1 cellular context compared by ENCODE assay signal in the genomic region with DNA sequence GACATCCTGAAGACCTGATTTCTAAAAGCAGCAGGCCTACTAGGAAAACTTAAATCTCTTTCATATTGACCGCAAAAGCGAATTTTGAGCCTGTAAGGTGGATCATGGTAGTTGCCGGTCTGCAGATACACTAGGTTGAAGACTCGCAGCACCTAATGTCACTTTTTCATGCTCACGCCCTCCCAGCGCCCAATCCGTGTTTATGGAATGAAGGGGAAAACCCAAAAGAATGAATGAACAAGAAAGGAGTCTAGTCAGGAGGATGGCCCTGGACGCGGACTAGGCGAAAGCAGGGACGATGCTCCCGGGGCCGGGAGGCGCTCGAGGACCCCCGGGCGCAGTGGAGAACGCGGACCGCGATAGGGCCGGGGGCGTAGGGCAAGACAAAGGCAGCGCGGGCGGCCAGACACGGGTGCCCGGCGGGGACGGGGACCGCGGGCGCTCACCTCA.
TF ChIP-seq lines count a peak whose summit lies in the region.

No MANE protein-coding gene starts in this region.

TF ChIP-seq in GM23338, 12 proteins besides CTCF, POLR2A, EP300 and RAD21 (continued from another document):
- TF ChIP-seq, protein P1, sequence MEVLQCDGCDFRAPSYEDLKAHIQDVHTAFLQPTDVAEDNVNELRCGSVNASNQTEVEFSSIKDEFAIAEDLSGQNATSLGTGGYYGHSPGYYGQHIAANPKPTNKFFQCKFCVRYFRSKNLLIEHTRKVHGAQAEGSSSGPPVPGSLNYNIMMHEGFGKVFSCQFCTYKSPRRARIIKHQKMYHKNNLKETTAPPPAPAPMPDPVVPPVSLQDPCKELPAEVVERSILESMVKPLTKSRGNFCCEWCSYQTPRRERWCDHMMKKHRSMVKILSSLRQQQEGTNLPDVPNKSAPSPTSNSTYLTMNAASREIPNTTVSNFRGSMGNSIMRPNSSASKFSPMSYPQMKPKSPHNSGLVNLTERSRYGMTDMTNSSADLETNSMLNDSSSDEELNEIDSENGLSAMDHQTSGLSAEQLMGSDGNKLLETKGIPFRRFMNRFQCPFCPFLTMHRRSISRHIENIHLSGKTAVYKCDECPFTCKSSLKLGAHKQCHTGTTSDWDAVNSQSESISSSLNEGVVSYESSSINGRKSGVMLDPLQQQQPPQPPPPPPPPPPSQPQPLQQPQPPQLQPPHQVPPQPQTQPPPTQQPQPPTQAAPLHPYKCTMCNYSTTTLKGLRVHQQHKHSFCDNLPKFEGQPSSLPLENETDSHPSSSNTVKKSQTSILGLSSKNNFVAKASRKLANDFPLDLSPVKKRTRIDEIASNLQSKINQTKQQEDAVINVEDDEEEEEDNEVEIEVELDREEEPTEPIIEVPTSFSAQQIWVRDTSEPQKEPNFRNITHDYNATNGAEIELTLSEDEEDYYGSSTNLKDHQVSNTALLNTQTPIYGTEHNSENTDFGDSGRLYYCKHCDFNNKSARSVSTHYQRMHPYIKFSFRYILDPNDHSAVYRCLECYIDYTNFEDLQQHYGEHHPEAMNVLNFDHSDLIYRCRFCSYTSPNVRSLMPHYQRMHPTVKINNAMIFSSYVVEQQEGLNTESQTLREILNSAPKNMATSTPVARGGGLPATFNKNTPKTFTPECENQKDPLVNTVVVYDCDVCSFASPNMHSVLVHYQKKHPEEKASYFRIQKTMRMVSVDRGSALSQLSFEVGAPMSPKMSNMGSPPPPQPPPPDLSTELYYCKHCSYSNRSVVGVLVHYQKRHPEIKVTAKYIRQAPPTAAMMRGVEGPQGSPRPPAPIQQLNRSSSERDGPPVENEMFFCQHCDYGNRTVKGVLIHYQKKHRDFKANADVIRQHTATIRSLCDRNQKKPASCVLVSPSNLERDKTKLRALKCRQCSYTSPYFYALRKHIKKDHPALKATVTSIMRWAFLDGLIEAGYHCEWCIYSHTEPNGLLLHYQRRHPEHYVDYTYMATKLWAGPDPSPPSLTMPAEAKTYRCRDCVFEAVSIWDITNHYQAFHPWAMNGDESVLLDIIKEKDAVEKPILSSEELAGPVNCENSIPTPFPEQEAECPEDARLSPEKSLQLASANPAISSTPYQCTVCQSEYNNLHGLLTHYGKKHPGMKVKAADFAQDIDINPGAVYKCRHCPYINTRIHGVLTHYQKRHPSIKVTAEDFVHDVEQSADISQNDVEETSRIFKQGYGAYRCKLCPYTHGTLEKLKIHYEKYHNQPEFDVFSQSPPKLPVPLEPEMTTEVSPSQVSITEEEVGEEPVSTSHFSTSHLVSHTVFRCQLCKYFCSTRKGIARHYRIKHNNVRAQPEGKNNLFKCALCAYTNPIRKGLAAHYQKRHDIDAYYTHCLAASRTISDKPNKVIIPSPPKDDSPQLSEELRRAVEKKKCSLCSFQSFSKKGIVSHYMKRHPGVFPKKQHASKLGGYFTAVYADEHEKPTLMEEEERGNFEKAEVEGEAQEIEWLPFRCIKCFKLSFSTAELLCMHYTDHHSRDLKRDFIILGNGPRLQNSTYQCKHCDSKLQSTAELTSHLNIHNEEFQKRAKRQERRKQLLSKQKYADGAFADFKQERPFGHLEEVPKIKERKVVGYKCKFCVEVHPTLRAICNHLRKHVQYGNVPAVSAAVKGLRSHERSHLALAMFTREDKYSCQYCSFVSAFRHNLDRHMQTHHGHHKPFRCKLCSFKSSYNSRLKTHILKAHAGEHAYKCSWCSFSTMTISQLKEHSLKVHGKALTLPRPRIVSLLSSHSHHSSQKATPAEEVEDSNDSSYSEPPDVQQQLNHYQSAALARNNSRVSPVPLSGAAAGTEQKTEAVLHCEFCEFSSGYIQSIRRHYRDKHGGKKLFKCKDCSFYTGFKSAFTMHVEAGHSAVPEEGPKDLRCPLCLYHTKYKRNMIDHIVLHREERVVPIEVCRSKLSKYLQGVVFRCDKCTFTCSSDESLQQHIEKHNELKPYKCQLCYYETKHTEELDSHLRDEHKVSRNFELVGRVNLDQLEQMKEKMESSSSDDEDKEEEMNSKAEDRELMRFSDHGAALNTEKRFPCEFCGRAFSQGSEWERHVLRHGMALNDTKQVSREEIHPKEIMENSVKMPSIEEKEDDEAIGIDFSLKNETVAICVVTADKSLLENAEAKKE (CRISPR knock-in tag; IDR thresholded peaks at IDR 0.05) = no peak
TF ChIP-seq in GM23338: peak in this region for 0.
